8 cellular contexts compared by ENCODE assay signal in the genomic region with DNA sequence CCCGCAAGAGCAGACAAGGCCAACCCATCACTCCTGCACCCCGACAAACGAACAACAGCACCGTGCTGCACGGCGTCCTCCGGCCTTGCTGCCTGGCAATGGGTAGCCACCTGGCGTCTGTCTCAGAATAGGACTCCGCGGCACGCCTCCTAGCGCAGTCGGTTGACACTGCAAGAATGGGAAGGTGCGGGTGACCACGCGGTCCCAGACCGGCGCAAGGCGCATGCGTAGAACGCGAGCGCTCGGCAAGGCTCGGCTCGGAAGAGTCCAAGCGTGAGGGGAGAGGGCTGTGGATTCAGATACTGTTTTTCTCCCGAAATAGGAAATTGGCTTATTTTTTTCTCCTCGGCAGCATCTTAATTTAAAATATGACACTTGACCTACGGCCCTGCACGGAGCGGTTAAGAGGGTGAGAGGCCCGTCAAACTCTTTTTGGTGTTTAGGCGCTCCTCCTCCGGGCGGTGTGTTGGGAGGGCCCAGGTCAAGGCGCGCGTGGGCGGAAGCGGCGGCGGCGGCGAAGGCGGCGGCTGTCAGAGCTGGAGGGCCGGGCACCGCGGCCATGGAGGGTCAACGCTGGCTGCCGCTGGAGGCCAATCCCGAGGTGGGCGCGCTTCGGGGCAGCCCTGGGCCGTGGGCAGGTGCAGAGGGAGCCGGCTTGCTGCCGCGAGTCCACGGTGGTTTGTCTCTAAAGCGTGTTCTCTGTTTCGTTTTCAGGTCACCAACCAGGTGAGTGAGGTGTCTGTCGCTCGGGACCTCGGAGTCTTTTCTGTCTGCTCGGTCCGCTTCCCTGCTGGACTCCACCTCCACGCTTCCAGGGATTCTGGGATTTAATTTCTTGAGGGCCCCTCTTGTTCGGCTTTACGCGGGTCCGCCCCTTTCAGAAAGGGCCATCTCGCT. TPM values are rescaled to one million over a fixed set of nuclear protein-coding genes. Genes with fewer than 3 reads are reported as not detected.
DNase-seq lines count a peak whose midpoint lies in the region; ATAC-seq and TF ChIP-seq lines count a peak whose summit lies in the region.

A gene (plus strand): TSS at position 530 of the 897 bp plus-strand sequence. CDS start 30 bp downstream, at position 560.

- H3K27ac Mint-ChIP-seq in activated naive CD8-positive, alpha-beta T cell treated with anti-CD3 and anti-CD28 coated beads for 36 hours = peak within 1 kb of the TSS; percentile 95
- H3K27ac Mint-ChIP-seq in glutamatergic neuron (ENCODE audit: unreplicated experiment) (peak within 1 kb of the TSS; percentile 98), osteocyte (ENCODE audit: unreplicated experiment) (peak within 1 kb of the TSS; percentile 97)

- H3K9me3 ChIP-seq in thyroid gland = no peaks in the 10 kb centered on the region

- peaks cover 5% of the 10 kb centered on the region for H3K27me3 Mint-ChIP-seq in activated naive CD8-positive, alpha-beta T cell treated with anti-CD3 and anti-CD28 coated beads for 36 hours
- peaks cover 2% of the 10 kb centered on the region for H3K27me3 Mint-ChIP-seq in glutamatergic neuron (ENCODE audit: unreplicated experiment)
- H3K27me3 Mint-ChIP-seq in osteocyte (ENCODE audit: unreplicated experiment) = no peaks in the 10 kb centered on the region

- peak; percentile 89 for TF ChIP-seq CTCF in glutamatergic neuron (IDR thresholded peaks at IDR 0.05; ENCODE audit: partially characterized antibody, unreplicated experiment)
- peak; percentile 94 for TF ChIP-seq CTCF in osteocyte (IDR thresholded peaks at IDR 0.05)
- peak; percentile 75 to 96 (median 90) for TF ChIP-seq CTCF in thyroid gland (IDR thresholded peaks at IDR 0.05)

- H3K9me3 Mint-ChIP-seq in activated naive CD8-positive, alpha-beta T cell treated with anti-CD3 and anti-CD28 coated beads for 36 hours = no peaks in the 10 kb centered on the region
- H3K9me3 Mint-ChIP-seq in glutamatergic neuron (ENCODE audit: unreplicated experiment) (peaks cover 5% of the 10 kb centered on the region), osteocyte (ENCODE audit: unreplicated experiment) (no peaks in the 10 kb centered on the region)

- no peaks in the 10 kb centered on the region for H3K36me3 ChIP-seq in thyroid gland

- H3K27me3 ChIP-seq in thyroid gland = no peaks in the 10 kb centered on the region

- peak within 1 kb of the TSS; percentile 78 to 95 (median 86) for H3K27ac ChIP-seq in thyroid gland

- ATAC-seq in HG02610 (IDR thresholded peaks at IDR 0.05; ENCODE audit: unreplicated experiment) = peak; percentile 98

- intact Hi-C loops in thyroid gland (cut with DNase I) = loop anchor here (10.0 kb wide), 2 partner anchors 65 to 195 kb away; a partner anchor contains a TSS

- H3K4me1 Mint-ChIP-seq in activated naive CD8-positive, alpha-beta T cell treated with anti-CD3 and anti-CD28 coated beads for 36 hours = peaks cover 36% of the 10 kb centered on the region
- H3K4me1 Mint-ChIP-seq in glutamatergic neuron (ENCODE audit: low read depth, unreplicated experiment) = peaks cover 10% of the 10 kb centered on the region
- H3K4me1 Mint-ChIP-seq in osteocyte (ENCODE audit: unreplicated experiment) = peaks cover 21% of the 10 kb centered on the region

- TF ChIP-seq POLR2A in GM10847 (IDR thresholded peaks at IDR 0.05; ENCODE audit: extremely low read depth, insufficient read length) (peak; percentile 91), thyroid gland (IDR thresholded peaks at IDR 0.05) (peak in 1 of 2 donors; percentile 91)

- peak within 1 kb of the TSS; percentile 96 for H3K4me3 Mint-ChIP-seq in activated naive CD8-positive, alpha-beta T cell treated with anti-CD3 and anti-CD28 coated beads for 36 hours
- H3K4me3 Mint-ChIP-seq in glutamatergic neuron (ENCODE audit: unreplicated experiment) = peak within 1 kb of the TSS; percentile 100
- peak within 1 kb of the TSS; percentile 89 for H3K4me3 Mint-ChIP-seq in osteocyte (ENCODE audit: unreplicated experiment)

- 0 to 1% methylated on average over 45 to 60 of the region's 74 CpGs for WGBS in thyroid gland, 2 donors

- H3K36me3 Mint-ChIP-seq in activated naive CD8-positive, alpha-beta T cell treated with anti-CD3 and anti-CD28 coated beads for 36 hours = peaks cover 12% of the 10 kb centered on the region
- H3K36me3 Mint-ChIP-seq in glutamatergic neuron (ENCODE audit: unreplicated experiment) (peaks cover 7% of the 10 kb centered on the region), osteocyte (ENCODE audit: unreplicated experiment) (peaks cover 6% of the 10 kb centered on the region)

- DNase-seq in NCI-H1092 treated with DMSO at 0.1 percent for 48 hours (lab: John Stamatoyannopoulos, UW) (peak; percentile 98), SKM-1 treated with dmso at 0.1 percent for 144 hours (lab: John Stamatoyannopoulos, UW; ENCODE audit: unreplicated experiment) (peak; percentile 95), glutamatergic neuron (peak; percentile 99), osteocyte (ENCODE audit: extremely low spot score, unreplicated experiment) (peak; percentile 99), thyroid gland (peak; percentile 97 to 98)
- peak; percentile 96 for DNase-seq in activated naive CD8-positive, alpha-beta T cell treated with anti-CD3 and anti-CD28 coated beads for 36 hours

- H3K4me3 ChIP-seq in thyroid gland (replicated peaks in 1 of 3) = peak within 1 kb of the TSS; percentile 38 to 73 (median 70)

- peaks cover 21 to 25% of the 10 kb centered on the region in 2 donors for H3K4me1 ChIP-seq in thyroid gland

RNA-seq across cellular contexts. Expression of the gene that starts here (rescaled TPM):
- total RNA-seq in activated naive CD8-positive, alpha-beta T cell treated with anti-CD3 and anti-CD28 coated beads for 36 hours = 10 to 100 TPM; 44.7 to 48.0 TPM
- total RNA-seq in glutamatergic neuron (ENCODE audit: unreplicated experiment) (25.5 TPM), osteocyte (19.1 and 20.6 TPM in 2 replicates), thyroid gland (10 to 100 TPM; 42.8 to 84.3 (median 58.4) TPM)

Comparison
In these comparisons a context has a peak if more than half of its experiments do, and no peak if none do; other contexts are left out.
1. Peak in every context shown above with its lines: DNase-seq, ATAC-seq, H3K4me3 ChIP-seq and H3K27ac ChIP-seq.